23 cellular contexts compared by ENCODE assay signal in the genomic region with DNA sequence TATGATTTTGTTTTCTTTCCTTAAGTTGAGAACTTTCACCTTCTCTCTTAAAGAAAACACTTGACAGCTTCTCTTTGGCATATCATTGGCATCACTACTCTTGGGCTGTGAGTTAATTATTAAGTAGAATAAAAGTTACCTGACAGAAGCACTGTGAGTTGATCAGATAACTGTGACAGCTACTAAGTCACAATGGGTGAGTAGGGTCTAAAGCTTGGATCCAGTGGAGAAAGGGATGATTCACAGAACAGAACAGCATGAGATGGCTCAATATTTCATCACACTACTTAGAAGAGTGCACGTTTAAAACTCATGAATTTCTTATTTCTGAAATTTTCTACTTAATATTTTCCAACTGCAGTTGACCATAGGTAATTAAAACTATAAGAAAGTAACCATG.
"Had no signal": no experiment of that assay in that cellular context is flagged by ENCODE, and none has a peak within 500 bp of the region (broad histone marks: within the 10 kb centered on the region; RNA-seq: fewer than 3 reads in every experiment).

No MANE protein-coding gene starts in this region.

- H3K4me3 ChIP-seq: Peyer's patch, SK-N-MC had no signal

- FAIRE-seq: TTC549 had no signal

- H3K4me1 ChIP-seq: Peyer's patch had no signal

- DNase-seq: activated B cell treated with CpG ODN at 0.5 μM for 24 hours; activated CD4-positive, alpha-beta T cell treated with anti-CD3 and anti-CD28 coated beads for 1 hour; activated CD4-positive, alpha-beta T cell treated with anti-CD3 and anti-CD28 coated beads, Interleukin-2, amount 10 ng/mL, durations not matched to agents 24 days and 14 days; activated CD4-positive, alpha-beta T cell treated with anti-CD3 and anti-CD28 coated beads, Interleukin-2, amount 50 U/mL, for 48 hours; activated CD8-positive, alpha-beta memory T cell treated with anti-CD3 and anti-CD28 coated beads, Interleukin-2, amount 10 ng/mL, durations not matched to agents 7 days and 5 days; activated effector memory CD4-positive, alpha-beta T cell treated with Interleukin-2 at 50 U/mL for 16 hours; activated naive CD4-positive, alpha-beta T cell; activated T-cell treated with anti-CD3 and anti-CD28 coated beads, Interleukin-2, amount 50 U/mL, for 24 hours; aorta; MM.1S; NCI-H1105; NCI-H1436; NCI-H1694 treated with DMSO at 0.1 percent for 48 hours; NCI-H2081 treated with DMSO at 0.1 percent for 48 hours; NCI-H446; NCI-H524; Peyer's patch; SIG-M5; T-cell; T-helper 2 cell; T1000 had no signal

- H3K9me3 ChIP-seq: Peyer's patch had no signal

- H3K36me3 ChIP-seq: Peyer's patch had no signal

- H3K27me3 ChIP-seq: Peyer's patch had no signal
